ENCODE assay signal across 21 cellular contexts in the genomic region with DNA sequence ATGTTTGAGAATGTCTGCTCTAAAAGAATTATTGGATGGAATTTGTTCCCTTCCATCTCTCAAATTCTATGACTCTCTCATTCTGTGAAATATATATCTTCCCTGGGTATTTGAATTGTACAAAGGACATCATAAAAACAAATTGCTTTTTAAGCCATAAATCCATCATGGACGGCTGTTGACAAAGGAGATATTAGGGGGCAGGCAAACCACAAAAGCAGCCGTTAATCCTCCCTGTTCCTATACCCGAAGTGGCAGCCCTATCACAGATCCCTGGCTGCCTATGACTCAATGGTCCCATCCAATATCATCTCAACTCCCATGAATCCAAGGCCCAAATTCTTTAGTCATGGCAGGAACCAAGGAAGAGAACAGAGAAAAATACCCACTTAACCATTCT.
"Had no signal": no experiment of that assay in that cellular context is flagged by ENCODE, and none has a peak within 500 bp of the region (broad histone marks: within the 10 kb centered on the region; RNA-seq: fewer than 3 reads in every experiment).

No MANE protein-coding gene starts in this region.

- ATAC-seq: HepG2, Right ventricle myocardium inferior, SK-N-SH treated with all-trans-retinoic acid at 6 μM for 48 hours had no signal

- H2AFZ ChIP-seq: PC-9 had no signal

- H3K27ac ChIP-seq: KMS-11, PC-9, Peyer's patch, SJCRH30 had no signal

- H3K36me3 ChIP-seq: Peyer's patch, SJCRH30 had no signal

- H3K9me3 ChIP-seq: Peyer's patch, SJCRH30 had no signal

- H3K4me2 ChIP-seq: KMS-11, PC-9 had no signal

- H3K4me3 ChIP-seq: PC-9, Peyer's patch, SJCRH30 had no signal

- H3K9ac ChIP-seq: KMS-11 had no signal

- H3K27me3 ChIP-seq: Peyer's patch had no signal

- DNase-seq: IMR-90, Kasumi-1, MM.1S, NCI-H1092 treated with DMSO at 0.1 percent for 48 hours, NCI-H1436, NCI-H187, NCI-H2029 treated with DMSO at 0.1 percent for 48 hours, NCI-H2171 treated with DMSO at 0.1 percent for 48 hours, NCI-H345, NCI-H446 treated with DMSO at 0.1 percent for 48 hours, NCI-H510A treated with DMSO at 0.1 percent for 48 hours, NCI-H526, OCI-M1, PC-9, Peyer's patch, SHP77 treated with DMSO at 0.1 percent for 48 hours had no signal
